35 cellular contexts compared by ENCODE assay signal in genomic region chr4:185033950-185034349, GRCh38. TPM values are rescaled to one million over a fixed set of nuclear protein-coding genes. Genes with fewer than 3 reads are reported as not detected.
DNase-seq lines count a peak whose midpoint lies in the region; ATAC-seq, FAIRE-seq and TF ChIP-seq lines count a peak whose summit lies in the region.
"Had no signal": no experiment of that assay in that cellular context is flagged by ENCODE, and none has a peak within 500 bp of the region (broad histone marks: within the 10 kb centered on the region; RNA-seq: fewer than 3 reads in every experiment).

No MANE protein-coding gene starts in this region.

- H3K36me3 Mint-ChIP-seq in activated CD8-positive, alpha-beta memory T cell treated with anti-CD3 and anti-CD28 coated beads, Interleukin-2, amount 10 ng/mL, durations not matched to agents 7 days and 5 days = no peaks in the 10 kb centered on the region
- H3K36me3 Mint-ChIP-seq: activated CD4-positive, alpha-beta memory T cell treated with anti-CD3 and anti-CD28 coated beads for 36 hours; activated naive CD4-positive, alpha-beta T cell treated with anti-CD3 and anti-CD28 coated beads, Interleukin-2, amount 50 U/mL, for 24 hours; natural killer cell treated with Interleukin-12 subunit alpha and Interleukin-12 subunit beta and Interleukin-15 and Interleukin-18, amount 100 ng/mL, for 72 hours had no signal

- RAD21 ChIA-PET in GM12878 (lab: Charles Lee; ENCODE audit: unreplicated experiment) = interaction anchor here (0.7 to 1.0 kb wide), 3 partner anchors 10 to 272 kb away, joined by 3 to 5 read pairs (median 3); no protein-coding TSS in a partner anchor

- TF ChIP-seq POLR2A in NB4 (IDR thresholded peaks at IDR 0.05; ENCODE audit: extremely low read depth, insufficient read length) = no peak
- no peak for TF ChIP-seq POLR2A in GM12878 (IDR thresholded peaks at IDR 0.05; ENCODE audit: low read depth, low read length)

- H3K27ac Mint-ChIP-seq in activated CD8-positive, alpha-beta memory T cell treated with anti-CD3 and anti-CD28 coated beads, Interleukin-2, amount 10 ng/mL, durations not matched to agents 7 days and 5 days = no peak overlapping the region
- H3K27ac Mint-ChIP-seq: activated CD4-positive, alpha-beta memory T cell treated with anti-CD3 and anti-CD28 coated beads for 36 hours; activated naive CD4-positive, alpha-beta T cell treated with anti-CD3 and anti-CD28 coated beads, Interleukin-2, amount 50 U/mL, for 24 hours; natural killer cell treated with Interleukin-12 subunit alpha and Interleukin-12 subunit beta and Interleukin-15 and Interleukin-18, amount 100 ng/mL, for 72 hours had no signal

- H3K9ac ChIP-seq in BLaER1 treated with 17β-estradiol and CSF1 and Interleukin-3, amounts not matched to agents 10 nM and 100 nM = no peak overlapping the region
- H3K9ac ChIP-seq in GM12878 (ENCODE audit: control insufficient read depth, insufficient read depth, low read length) = no peak overlapping the region

- no TSS peak for BruUV-seq in GM12878 (replicated peaks; lab: Mats Ljungman, UMichigan)

- ATAC-seq in HG03095 (IDR thresholded peaks at IDR 0.05; ENCODE audit: unreplicated experiment) = peak; percentile 54
- ATAC-seq in GM12878 = peak; percentile 82
- no peak for ATAC-seq in GM18873 (IDR thresholded peaks at IDR 0.05; ENCODE audit: low FRiP score, unreplicated experiment)
- no peak for ATAC-seq in activated CD8-positive, alpha-beta memory T cell treated with anti-CD3 and anti-CD28 coated beads, Interleukin-2, amount 10 ng/mL, durations not matched to agents 7 days and 5 days
- ATAC-seq: foreskin keratinocyte; heart right ventricle; HepG2; mucosa of descending colon; natural killer cell treated with Interleukin-12 subunit alpha and Interleukin-12 subunit beta and Interleukin-15 and Interleukin-18, amount 100 ng/mL, for 72 hours had no signal

- TF ChIP-seq CTCF in NB4 (IDR thresholded peaks at IDR 0.05; ENCODE audit: low read depth, low read length) (no peak), GM12878 (IDR thresholded peaks at IDR 0.05 in 2 of 3, conservative IDR thresholded peaks at IDR 0.05 in 1 of 3; ENCODE audit: control insufficient read depth in 2 of 3, extremely low read depth in 1 of 3, insufficient read depth in 1 of 3, low read depth in 3 of 3, low read length in 3 of 3) (no peak)

- intact Hi-C loops in GM12878 (cut with micrococcal nuclease; ENCODE audit: unreplicated experiment) = no loop called here

- H3K9me3 ChIP-seq in BLaER1 treated with 17β-estradiol and CSF1 and Interleukin-3, amounts not matched to agents 10 nM and 100 nM (replicated peaks in 1 of 11) = peaks cover 0 to 14% (median 6%) of the 10 kb centered on the region in 11 experiments; a peak in 8 of 22 replicates
- no peaks in the 10 kb centered on the region for H3K9me3 ChIP-seq in GM12878 (replicated peaks; ENCODE audit: control insufficient read depth, insufficient read depth, low read length)
- H3K9me3 ChIP-seq: colonic mucosa, mucosa of descending colon, stomach, thyroid gland had no signal

- no peaks in the 10 kb centered on the region for H4K20me1 ChIP-seq in BLaER1 treated with 17β-estradiol and CSF1 and Interleukin-3, amounts not matched to agents 10 nM and 100 nM
- no peaks in the 10 kb centered on the region for H4K20me1 ChIP-seq in GM12878 (ENCODE audit: control insufficient read depth, insufficient read depth)

- peak; percentile 76 for DNase-seq in NB4 (ENCODE audit: low read depth)
- peak; percentile 9 for DNase-seq in GM12878 (ENCODE audit: low read depth, low spot score)
- no peak for DNase-seq in SW 1271 (lab: John Stamatoyannopoulos, UW)
- DNase-seq in NCI-H1092 treated with DMSO at 0.1 percent for 48 hours (lab: John Stamatoyannopoulos, UW) = no peak
- DNase-seq in activated CD8-positive, alpha-beta memory T cell treated with anti-CD3 and anti-CD28 coated beads, Interleukin-2, amount 10 ng/mL, durations not matched to agents 7 days and 5 days = no peak
- DNase-seq: activated CD4-positive, alpha-beta memory T cell treated with anti-CD3 and anti-CD28 coated beads for 36 hours; activated CD8-positive, alpha-beta memory T cell treated with anti-CD3 and anti-CD28 coated beads, Interleukin-2, amount 50 U/mL, for 48 hours; colonic mucosa; effector CD8-positive, alpha-beta T cell; foreskin keratinocyte; HCEC 1CT; heart right ventricle; mucosa of descending colon; NCI-H2029 treated with DMSO at 0.1 percent for 48 hours; NCI-H345; NCI-H774; PC-9; SHP77; small intestine; stimulated activated CD4-positive, alpha-beta T cell treated with anti-CD3 and anti-CD28 coated beads, Interleukin-2, amount 100 ng/mL, for 24 hours; stomach; T1000; thyroid gland had no signal

- no peaks in the 10 kb centered on the region for H3K9me3 Mint-ChIP-seq in activated CD8-positive, alpha-beta memory T cell treated with anti-CD3 and anti-CD28 coated beads, Interleukin-2, amount 10 ng/mL, durations not matched to agents 7 days and 5 days (ENCODE audit: low read depth)
- H3K9me3 Mint-ChIP-seq: activated CD4-positive, alpha-beta memory T cell treated with anti-CD3 and anti-CD28 coated beads for 36 hours; activated naive CD4-positive, alpha-beta T cell treated with anti-CD3 and anti-CD28 coated beads, Interleukin-2, amount 50 U/mL, for 24 hours; natural killer cell treated with Interleukin-12 subunit alpha and Interleukin-12 subunit beta and Interleukin-15 and Interleukin-18, amount 100 ng/mL, for 72 hours had no signal

- CTCF ChIA-PET in GM12878 (lab: Yijun Ruan, JAX) = interaction anchor here (0.8 to 3.1 kb wide), 5 partner anchors 10 to 150 kb away, joined by 3 to 14 read pairs (median 3); no protein-coding TSS in a partner anchor
- CTCF ChIA-PET in activated CD8-positive, alpha-beta memory T cell treated with anti-CD3 and anti-CD28 coated beads, Interleukin-2, amount 10 ng/mL, durations not matched to agents 7 days and 5 days (lab: Charles Lee) = interaction anchor here (1.1 kb wide), 1 partner anchor 100 kb away, joined by 4 read pairs; no protein-coding TSS in a partner anchor

- H3K4me3 Mint-ChIP-seq in activated CD8-positive, alpha-beta memory T cell treated with anti-CD3 and anti-CD28 coated beads, Interleukin-2, amount 10 ng/mL, durations not matched to agents 7 days and 5 days = no peak overlapping the region
- H3K4me3 Mint-ChIP-seq: activated CD4-positive, alpha-beta memory T cell treated with anti-CD3 and anti-CD28 coated beads for 36 hours; activated naive CD4-positive, alpha-beta T cell treated with anti-CD3 and anti-CD28 coated beads, Interleukin-2, amount 50 U/mL, for 24 hours; natural killer cell treated with Interleukin-12 subunit alpha and Interleukin-12 subunit beta and Interleukin-15 and Interleukin-18, amount 100 ng/mL, for 72 hours had no signal

- H3K27me3 Mint-ChIP-seq in activated CD8-positive, alpha-beta memory T cell treated with anti-CD3 and anti-CD28 coated beads, Interleukin-2, amount 10 ng/mL, durations not matched to agents 7 days and 5 days = peaks cover 49% of the 10 kb centered on the region

- no peak for FAIRE-seq in GM12878 (lab: Jason Lieb, UNC)
- FAIRE-seq: HepG2, small intestine had no signal

- TF ChIP-seq RAD21 in GM12878 (IDR thresholded peaks at IDR 0.05; ENCODE audit: insufficient read depth, low read depth, low read length) = no peak

- no peaks in the 10 kb centered on the region for H3K27me3 ChIP-seq in BLaER1 treated with 17β-estradiol and CSF1 and Interleukin-3, amounts not matched to agents 10 nM and 100 nM
- no peaks in the 10 kb centered on the region; a peak in 2 of 4 replicates for H3K27me3 ChIP-seq in GM12878 (replicated peaks in 1 of 2; ENCODE audit: control insufficient read depth in 2 of 2, insufficient read depth in 2 of 2, low read length in 1 of 2)
- H3K27me3 ChIP-seq: colonic mucosa, thyroid gland had no signal

- no peaks in the 10 kb centered on the region for H3K79me2 ChIP-seq in GM12878 (ENCODE audit: control insufficient read depth, insufficient read depth, low read length)

- H2AFZ ChIP-seq in GM12878 (ENCODE audit: control insufficient read depth, low read depth, low read length) = no peak overlapping the region
- H2AFZ ChIP-seq: PC-9 had no signal

- POLR2A ChIA-PET in GM12878 (lab: Charles Lee) = no interaction called here

- SMC1A ChIA-PET in GM12878 (lab: Charles Lee; ENCODE audit: uncharacterized antibody, unreplicated experiment) = interaction anchor here (0.5 to 1.0 kb wide), 2 partner anchors 15 to 101 kb away, joined by 3 to 4 read pairs; no protein-coding TSS in a partner anchor

- no peak overlapping the region for H3K4me3 ChIP-seq in BLaER1 treated with 17β-estradiol and CSF1 and Interleukin-3, amounts not matched to agents 10 nM and 100 nM
- no peak overlapping the region for H3K4me3 ChIP-seq in NB4 (ENCODE audit: low read depth, low read length)
- no peak overlapping the region for H3K4me3 ChIP-seq in GM12878
- H3K4me3 ChIP-seq: colonic mucosa, heart right ventricle, mucosa of descending colon, PC-9, stomach, thyroid gland had no signal

- peaks cover 0 to 11% (median 0%) of the 10 kb centered on the region in 10 experiments; a peak in 7 of 20 replicates for H3K4me1 ChIP-seq in BLaER1 treated with 17β-estradiol and CSF1 and Interleukin-3, amounts not matched to agents 10 nM and 100 nM
- no peaks in the 10 kb centered on the region for H3K4me1 ChIP-seq in GM12878 (ENCODE audit: control insufficient read depth, insufficient read depth, low read length)
- H3K4me1 ChIP-seq: colonic mucosa, foreskin keratinocyte, stomach, thyroid gland had no signal

- peak overlapping the region in 6 of 11 experiments; percentile 1 to 62 (median 54); a peak in 11 of 22 replicates for H3K4me2 ChIP-seq in BLaER1 treated with 17β-estradiol and CSF1 and Interleukin-3, amounts not matched to agents 10 nM and 100 nM
- H3K4me2 ChIP-seq in GM12878 (ENCODE audit: control insufficient read depth, insufficient read depth) = no peak overlapping the region
- H3K4me2 ChIP-seq: PC-9 had no signal

- no peak for TF ChIP-seq EP300 in GM12878 (IDR thresholded peaks at IDR 0.05; ENCODE audit: borderline replicate concordance in 1 of 2, control insufficient read depth in 1 of 2, low read depth in 2 of 2, low read length in 2 of 2)

- no peak overlapping the region for H3K27ac ChIP-seq in BLaER1 treated with 17β-estradiol and CSF1 and Interleukin-3, amounts not matched to agents 10 nM and 100 nM
- no peak overlapping the region for H3K27ac ChIP-seq in GM12878 (ENCODE audit: control insufficient read depth, insufficient read depth)
- H3K27ac ChIP-seq: colonic mucosa, epithelial cell of prostate, foreskin keratinocyte, heart right ventricle, PC-9, stomach, thyroid gland had no signal

- H3K4me1 Mint-ChIP-seq in activated CD8-positive, alpha-beta memory T cell treated with anti-CD3 and anti-CD28 coated beads, Interleukin-2, amount 10 ng/mL, durations not matched to agents 7 days and 5 days = no peaks in the 10 kb centered on the region
- H3K4me1 Mint-ChIP-seq: activated naive CD4-positive, alpha-beta T cell treated with anti-CD3 and anti-CD28 coated beads, Interleukin-2, amount 50 U/mL, for 24 hours had no signal

- 37% methylated on average over 6 of the region's 6 CpGs for WGBS in GM12878 (ENCODE audit: insufficient coverage, insufficient replicate concordance, low lambda C conversion rate, missing lambda C conversion rate)

- in situ Hi-C loops in GM12878 (cut with MboI) = loop anchor here (25.0 kb wide), 1 partner anchor 1003 kb away; no protein-coding TSS in a partner anchor

- no peaks in the 10 kb centered on the region for H3K36me3 ChIP-seq in BLaER1 treated with 17β-estradiol and CSF1 and Interleukin-3, amounts not matched to agents 10 nM and 100 nM
- H3K36me3 ChIP-seq in GM12878 (ENCODE audit: control insufficient read depth in 2 of 2, insufficient read depth in 2 of 2, low read length in 1 of 2) = no peaks in the 10 kb centered on the region
- H3K36me3 ChIP-seq: colonic mucosa, heart right ventricle, stomach, thyroid gland had no signal

RNA-seq across cellular contexts. Expression of gene HELT, which starts 15.7 kb away (rescaled TPM):
- not detected in 2 replicates for total RNA-seq in GM12878 (2013; cell fraction: nucleolus; rRNA removed)
- total RNA-seq in GM12878 (2014; rRNA removed) (not detected in 2 replicates), GM12878 (2014; rRNA removed; fragmentation: Illumina TruSeq; extraction: Trizol) (not detected in 2 replicates), GM12878 (2021) (not detected in 2 replicates)
- not detected for polyA plus RNA-seq in GM12878 (2011; ENCODE audit: low read depth)
- polyA plus RNA-seq in GM12878 (2011; rRNA removed) (not detected in 2 replicates), GM12878 (2014; fragmentation: Illumina TruSeq; extraction: Trizol) (not detected in 2 replicates), GM12878 (2014; fragmentation: Nextera tagmentation; extraction: Ambion mirVana) (not detected), GM12878 (2014; rRNA removed) (not detected in 2 replicates), GM12878 (2016; fragmentation: Nextera tagmentation; extraction: Ambion mirVana) (not detected)
- not detected in 2 replicates for polyA plus RNA-seq in GM12878 (2011; cell fraction: cytosol; rRNA removed)
- polyA plus RNA-seq in GM12878 (2011; cell fraction: nucleus; rRNA removed) = not detected in 2 replicates
- polyA plus RNA-seq in GM12878 (2012) = not detected in 2 replicates
- not detected in 2 replicates for polyA minus RNA-seq in GM12878 (2011; rRNA and poly(A)+ RNA removed)
- polyA minus RNA-seq in GM12878 (2011; cell fraction: cytosol; rRNA and poly(A)+ RNA removed) = not detected in 2 replicates
- not detected in 2 replicates for polyA minus RNA-seq in GM12878 (2011; cell fraction: nucleus; rRNA and poly(A)+ RNA removed)
- total RNA-seq in activated CD8-positive, alpha-beta memory T cell treated with anti-CD3 and anti-CD28 coated beads, Interleukin-2, amount 10 ng/mL, durations not matched to agents 7 days and 5 days = not detected
- total RNA-seq: activated CD4-positive, alpha-beta memory T cell treated with anti-CD3 and anti-CD28 coated beads for 36 hours; colonic mucosa; foreskin keratinocyte; heart right ventricle; HepG2; kidney epithelial cell; LHCN-M2; lung microvascular endothelial cell; mucosa of descending colon; natural killer cell treated with Interleukin-12 subunit alpha and Interleukin-12 subunit beta and Interleukin-15 and Interleukin-18, amount 100 ng/mL, for 72 hours; omental fat pad; PC-9; stomach; thyroid gland had no signal
- polyA plus RNA-seq: BJ, foreskin keratinocyte, heart right ventricle, HepG2, small intestine, stomach had no signal

Comparison
In these comparisons a context has a peak if more than half of its experiments do, and no peak if none do; other contexts are left out.
1. ATAC-seq: peak in HG03095 (single experiment) and GM12878 (single experiment); none in GM18873 (single experiment) and activated CD8-positive, alpha-beta memory T cell treated with anti-CD3 and anti-CD28 coated beads, Interleukin-2, amount 10 ng/mL, durations not matched to agents 7 days and 5 days (single experiment).
2. DNase-seq: peak in NB4 (single experiment) and GM12878 (single experiment); none in SW 1271 (0 of 2), NCI-H1092 treated with DMSO at 0.1 percent for 48 hours (single experiment) and activated CD8-positive, alpha-beta memory T cell treated with anti-CD3 and anti-CD28 coated beads, Interleukin-2, amount 10 ng/mL, durations not matched to agents 7 days and 5 days (single experiment).